11 cellular contexts compared by ENCODE assay signal in the genomic region with DNA sequence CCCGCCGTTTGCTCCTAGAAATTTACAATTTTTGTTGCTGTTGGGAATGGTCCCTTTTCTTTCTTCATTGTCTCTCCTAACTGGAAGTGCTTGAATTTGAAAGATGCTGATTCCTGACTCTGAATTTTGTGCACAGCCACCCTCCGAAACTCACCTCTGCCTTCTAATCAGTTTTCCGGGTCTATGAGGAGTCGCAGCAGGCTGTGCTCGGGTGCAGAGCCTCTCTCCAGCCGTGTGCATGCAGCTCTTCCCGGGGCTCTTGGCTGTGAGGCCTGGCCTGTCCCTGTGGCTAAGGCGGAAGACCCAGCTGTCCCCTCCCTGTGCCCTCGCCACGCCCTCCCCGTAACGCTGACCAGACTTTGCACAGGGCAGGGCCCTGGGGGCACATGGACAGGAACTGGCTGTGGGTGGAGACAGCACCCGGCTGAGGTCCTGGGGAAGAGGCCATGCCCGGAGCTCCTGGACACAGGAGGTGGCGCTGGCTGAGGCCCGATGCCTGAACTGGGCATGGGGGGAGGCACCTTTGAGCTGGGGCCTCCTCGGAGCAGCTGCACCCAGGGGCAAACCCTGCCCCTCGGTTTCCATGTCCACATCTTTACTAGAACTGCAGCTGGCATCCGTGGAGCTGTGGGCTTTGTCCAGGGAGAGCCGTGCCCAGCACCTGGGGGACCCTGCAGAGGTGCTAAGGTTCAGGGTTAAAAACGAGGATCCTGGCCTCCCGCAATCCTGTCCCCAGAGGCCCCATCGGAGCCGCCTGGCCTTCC. TPM values are rescaled to one million over a fixed set of nuclear protein-coding genes. Genes with fewer than 3 reads are reported as not detected.
A peak's percentile ranks its signal among the peaks of the same experiment; 100 is the strongest.
DNase-seq lines count a peak whose midpoint lies in the region; ATAC-seq, FAIRE-seq and TF ChIP-seq lines count a peak whose summit lies in the region.
"Had no signal": no experiment of that assay in that cellular context is flagged by ENCODE, and none has a peak within 500 bp of the region (broad histone marks: within the 10 kb centered on the region; RNA-seq: fewer than 3 reads in every experiment).

No MANE protein-coding gene starts in this region.

- peak overlapping the region; percentile 98 for H3K4me2 ChIP-seq in HepG2 (ENCODE audit: low read depth, low read length)

- no peaks in the 10 kb centered on the region for H3K9me3 ChIP-seq in HepG2 (ENCODE audit: low read length)

- intact Hi-C loops in HepG2 (cut with micrococcal nuclease; ENCODE audit: unreplicated experiment): loop anchor here (1.0 kb wide), 1 partner anchor 32 kb away; no protein-coding TSS in a partner anchor

- no peak overlapping the region for H2AFZ ChIP-seq in HepG2 (ENCODE audit: low read length)

- no peaks in the 10 kb centered on the region for H3K9me3 Mint-ChIP-seq in activated T-cell treated with anti-CD3 and anti-CD28 coated beads, Interleukin-2, amount 50 U/mL, for 4 hours
- peaks cover 2% of the 10 kb centered on the region for H3K9me3 Mint-ChIP-seq in stimulated activated memory B cell treated with anti-CD40 and anti-IgM and Interleukin-4, amounts not matched to agents 10 μg/mL and 1 μg/mL and 100 μg/mL, for 72 hours

- ATAC-seq in activated T-cell treated with anti-CD3 and anti-CD28 coated beads, Interleukin-2, amount 50 U/mL, for 4 hours: no peak
- ATAC-seq in HepG2: peak; percentile 90
- ATAC-seq in stimulated activated memory B cell treated with anti-CD40 and anti-IgM and Interleukin-4, amounts not matched to agents 10 μg/mL and 1 μg/mL and 100 μg/mL, for 72 hours: no peak
- no peak for ATAC-seq in GM19324 (IDR thresholded peaks at IDR 0.05; ENCODE audit: low FRiP score, unreplicated experiment)

- no peak; a peak in 1 of 4 replicates for TF ChIP-seq EP300 in HepG2 (IDR thresholded peaks at IDR 0.05; ENCODE audit: low read depth in 2 of 2, low read length in 2 of 2)
- TF ChIP-seq EP300 in HepG2 (CRISPR knock-in tag; IDR thresholded peaks at IDR 0.05; ENCODE audit: borderline replicate concordance): peak; percentile 65; the same call in 1 of the 2 replicates

- peak overlapping the region; percentile 51 to 76 (median 70) for H3K4me3 ChIP-seq in HepG2 (replicated peaks in 1 of 3; ENCODE audit: insufficient read depth in 1 of 3, low read depth in 2 of 3, low read length in 3 of 3)

- H3K79me2 ChIP-seq in HepG2 (ENCODE audit: insufficient read depth, low read length): peaks cover 2% of the 10 kb centered on the region

- peak overlapping the region; percentile 74 for H3K27ac ChIP-seq in HepG2 (ENCODE audit: extremely low read length, insufficient read depth, low read length)

- POLR2A ChIA-PET in HepG2 (lab: Yijun Ruan, JAX): interaction anchor here (0.6 to 5.3 kb wide), 19 partner anchors 8 to 212 kb away, joined by 3 to 95 read pairs (median 4); a partner anchor contains a TSS

- peak; percentile 46 for TF ChIP-seq RAD21 in HepG2 (CRISPR knock-in tag; IDR thresholded peaks at IDR 0.05)

- TF ChIP-seq CTCF in HepG2 (CRISPR knock-in tag; IDR thresholded peaks at IDR 0.05): peak; percentile 59

- in situ Hi-C loops in HepG2 (cut with HindIII; ENCODE audit: extremely low pct_ligation_motif_present, low pct_unique_long_range_greater_than_20kb): loop anchor here (5.0 kb wide), 1 partner anchor 33 kb away; a partner anchor contains a TSS

- no peak overlapping the region for H3K4me3 Mint-ChIP-seq in activated T-cell treated with anti-CD3 and anti-CD28 coated beads, Interleukin-2, amount 50 U/mL, for 4 hours
- H3K4me3 Mint-ChIP-seq in stimulated activated memory B cell treated with anti-CD40 and anti-IgM and Interleukin-4, amounts not matched to agents 10 μg/mL and 1 μg/mL and 100 μg/mL, for 72 hours: no peak overlapping the region

- H3K36me3 Mint-ChIP-seq in activated T-cell treated with anti-CD3 and anti-CD28 coated beads, Interleukin-2, amount 50 U/mL, for 4 hours (ENCODE audit: insufficient read depth): no peaks in the 10 kb centered on the region
- peaks cover 36% of the 10 kb centered on the region for H3K36me3 Mint-ChIP-seq in stimulated activated memory B cell treated with anti-CD40 and anti-IgM and Interleukin-4, amounts not matched to agents 10 μg/mL and 1 μg/mL and 100 μg/mL, for 72 hours

- H3K27me3 Mint-ChIP-seq in activated T-cell treated with anti-CD3 and anti-CD28 coated beads, Interleukin-2, amount 50 U/mL, for 4 hours (ENCODE audit: low read depth): no peaks in the 10 kb centered on the region
- no peaks in the 10 kb centered on the region for H3K27me3 Mint-ChIP-seq in stimulated activated memory B cell treated with anti-CD40 and anti-IgM and Interleukin-4, amounts not matched to agents 10 μg/mL and 1 μg/mL and 100 μg/mL, for 72 hours

- TSS peak; percentile 83 for BruUV-seq in HepG2 (replicated peaks; lab: Mats Ljungman, UMichigan)

- 0% methylated on average over 8 of the region's 25 CpGs for WGBS in HepG2 (ENCODE audit: low lambda C conversion rate)

- FAIRE-seq in HepG2 (lab: Jason Lieb, UNC): peak; percentile 89

- no peaks in the 10 kb centered on the region; a peak in 1 of 5 replicates for H3K36me3 ChIP-seq in HepG2 (replicated peaks in 1 of 2; ENCODE audit: control insufficient read depth in 1 of 2, insufficient read depth in 2 of 2, low read length in 2 of 2)

- CTCF ChIA-PET in HepG2 (lab: Yijun Ruan, JAX; ENCODE audit: low intra/inter-chr PET ratio, low total read pairs): no interaction called here

- peak in 1 of 2 experiments; percentile 92; a peak in 2 of 4 replicates for TF ChIP-seq POLR2A in HepG2 (IDR thresholded peaks at IDR 0.05; ENCODE audit: insufficient read depth in 1 of 2, low read depth in 2 of 2, low read length in 2 of 2)

- H3K27me3 ChIP-seq in HepG2 (ENCODE audit: control insufficient read depth in 1 of 2, insufficient read depth in 2 of 2, low read length in 2 of 2): no peaks in the 10 kb centered on the region

- H3K4me1 Mint-ChIP-seq in activated T-cell treated with anti-CD3 and anti-CD28 coated beads, Interleukin-2, amount 50 U/mL, for 4 hours (ENCODE audit: low read depth): peaks cover 46% of the 10 kb centered on the region
- H3K4me1 Mint-ChIP-seq in stimulated activated memory B cell treated with anti-CD40 and anti-IgM and Interleukin-4, amounts not matched to agents 10 μg/mL and 1 μg/mL and 100 μg/mL, for 72 hours: peaks cover 54% of the 10 kb centered on the region

- peaks cover 45% of the 10 kb centered on the region for H3K4me1 ChIP-seq in HepG2 (ENCODE audit: insufficient read depth, low read length)

- H4K20me1 ChIP-seq in HepG2 (ENCODE audit: insufficient read depth, low read length): no peaks in the 10 kb centered on the region

- peak overlapping the region; percentile 79 for H3K9ac ChIP-seq in HepG2 (ENCODE audit: insufficient read depth, low read depth, low read length)

- peak; percentile 1 for DNase-seq in activated CD4-positive, alpha-beta T cell treated with anti-CD3 and anti-CD28 coated beads for 48 hours
- no peak for DNase-seq in activated CD4-positive, alpha-beta T cell treated with anti-CD3 and anti-CD28 coated beads, Interleukin-2, amount 50 U/mL, for 48 hours
- DNase-seq in activated T-cell treated with anti-CD3 and anti-CD28 coated beads, Interleukin-2, amount 50 U/mL, for 4 hours: peak; percentile 3
- DNase-seq in HepG2 (ENCODE audit: low spot score): peak; percentile 87
- no peak for DNase-seq in DMS53 treated with DMSO at 0.1 percent for 48 hours (lab: John Stamatoyannopoulos, UW; ENCODE audit: unreplicated experiment)
- no peak for DNase-seq in GM03348 (ENCODE audit: low spot score)
- DNase-seq: ACHN, activated gamma-delta T cell treated with Interleukin-2 at 50 U/mL for 16 hours, retina had no signal

- peak overlapping the region; percentile 57 for H3K27ac Mint-ChIP-seq in stimulated activated memory B cell treated with anti-CD40 and anti-IgM and Interleukin-4, amounts not matched to agents 10 μg/mL and 1 μg/mL and 100 μg/mL, for 72 hours

RNA-seq across cellular contexts. Expression of a gene that starts 32.6 kb away (rescaled TPM):
- 1 to 10 TPM; 1.4 to 2.1 (median 2.1) TPM for total RNA-seq in activated T-cell treated with anti-CD3 and anti-CD28 coated beads, Interleukin-2, amount 50 U/mL, for 4 hours
- total RNA-seq in HepG2 (2016; rRNA removed; fragmentation: Illumina TruSeq; extraction: Trizol): 12.5 and 17.4 TPM in 2 replicates
- 4.7 and 5.3 TPM in 2 replicates for total RNA-seq in HepG2 (2016; cell fraction: cytosol; rRNA removed; fragmentation: Illumina TruSeq; extraction: Trizol; ENCODE audit: low read depth)
- 13.2 and 25.5 TPM in 2 replicates for total RNA-seq in HepG2 (2016; cell fraction: insoluble cytoplasmic fraction; rRNA removed; fragmentation: Illumina TruSeq; extraction: Trizol)
- total RNA-seq in HepG2 (2016; cell fraction: membrane; rRNA removed; fragmentation: Illumina TruSeq; extraction: Trizol): 9.4 and 9.5 TPM in 2 replicates
- 15.0 and 17.4 TPM in 2 replicates for total RNA-seq in HepG2 (2016; cell fraction: nucleus; rRNA removed; fragmentation: Illumina TruSeq; extraction: Trizol)
- 55.2 and 80.8 TPM in 2 replicates for polyA plus RNA-seq in HepG2 (2011; rRNA removed)
- 34.7 and 69.3 TPM in 2 replicates for polyA plus RNA-seq in HepG2 (2011; cell fraction: cytosol; rRNA removed)
- 320 and 335 TPM in 2 replicates for polyA plus RNA-seq in HepG2 (2011; cell fraction: nucleus; rRNA removed)
- polyA plus RNA-seq in HepG2 (2012): 21.8 and 46.8 TPM in 2 replicates
- 3.7 and 4.9 TPM in 2 replicates for polyA plus RNA-seq in HepG2 (2016; cell fraction: cytosol; fragmentation: Illumina TruSeq; extraction: Trizol; ENCODE audit: low read depth)
- 12.3 and 15.6 TPM in 2 replicates for polyA plus RNA-seq in HepG2 (2016; cell fraction: insoluble cytoplasmic fraction; fragmentation: Illumina TruSeq; extraction: Trizol; ENCODE audit: low read depth)
- 8.6 and 9.0 TPM in 2 replicates for polyA plus RNA-seq in HepG2 (2016; cell fraction: membrane; fragmentation: Illumina TruSeq; extraction: Trizol; ENCODE audit: low read depth)
- 34.9 and 43.2 TPM in 2 replicates for polyA plus RNA-seq in HepG2 (2016; cell fraction: nucleus; fragmentation: Illumina TruSeq; extraction: Trizol; ENCODE audit: insufficient read depth, low read depth)
- 0.65 and 46.4 TPM in 2 replicates for polyA minus RNA-seq in HepG2 (2011; rRNA and poly(A)+ RNA removed; ENCODE audit: low replicate concordance)
- 20.2 and 29.8 TPM in 2 replicates for polyA minus RNA-seq in HepG2 (2011; cell fraction: cytosol; rRNA and poly(A)+ RNA removed)
- polyA minus RNA-seq in HepG2 (2011; cell fraction: nucleus; rRNA and poly(A)+ RNA removed): 33.9 and 38.4 TPM in 2 replicates

RNA-seq across cellular contexts. Expression of a gene that starts 43.9 kb away (rescaled TPM):
- 100 to 1,000 TPM; 166 to 186 (median 177) TPM for total RNA-seq in activated T-cell treated with anti-CD3 and anti-CD28 coated beads, Interleukin-2, amount 50 U/mL, for 4 hours
- total RNA-seq in HepG2 (2016; rRNA removed; fragmentation: Illumina TruSeq; extraction: Trizol): 106 and 112 TPM in 2 replicates
- total RNA-seq in HepG2 (2016; cell fraction: cytosol; rRNA removed; fragmentation: Illumina TruSeq; extraction: Trizol; ENCODE audit: low read depth): 119 TPM in 2 replicates
- 83.8 and 121 TPM in 2 replicates for total RNA-seq in HepG2 (2016; cell fraction: insoluble cytoplasmic fraction; rRNA removed; fragmentation: Illumina TruSeq; extraction: Trizol)
- total RNA-seq in HepG2 (2016; cell fraction: membrane; rRNA removed; fragmentation: Illumina TruSeq; extraction: Trizol): 133 and 173 TPM in 2 replicates
- 51.5 and 60.9 TPM in 2 replicates for total RNA-seq in HepG2 (2016; cell fraction: nucleus; rRNA removed; fragmentation: Illumina TruSeq; extraction: Trizol)
- 78.5 and 123 TPM in 2 replicates for polyA plus RNA-seq in HepG2 (2011; rRNA removed)
- 87.2 and 182 TPM in 2 replicates for polyA plus RNA-seq in HepG2 (2011; cell fraction: cytosol; rRNA removed)
- polyA plus RNA-seq in HepG2 (2011; cell fraction: nucleus; rRNA removed): 489 and 636 TPM in 2 replicates
- polyA plus RNA-seq in HepG2 (2012): 69.0 and 92.6 TPM in 2 replicates
- polyA plus RNA-seq in HepG2 (2016; cell fraction: cytosol; fragmentation: Illumina TruSeq; extraction: Trizol; ENCODE audit: low read depth): 49.5 and 64.7 TPM in 2 replicates
- polyA plus RNA-seq in HepG2 (2016; cell fraction: insoluble cytoplasmic fraction; fragmentation: Illumina TruSeq; extraction: Trizol; ENCODE audit: low read depth): 101 and 112 TPM in 2 replicates
- 103 and 116 TPM in 2 replicates for polyA plus RNA-seq in HepG2 (2016; cell fraction: membrane; fragmentation: Illumina TruSeq; extraction: Trizol; ENCODE audit: low read depth)
- 152 and 155 TPM in 2 replicates for polyA plus RNA-seq in HepG2 (2016; cell fraction: nucleus; fragmentation: Illumina TruSeq; extraction: Trizol; ENCODE audit: insufficient read depth, low read depth)
- polyA minus RNA-seq in HepG2 (2011; rRNA and poly(A)+ RNA removed; ENCODE audit: low replicate concordance): 136 and 350 TPM in 2 replicates
- polyA minus RNA-seq in HepG2 (2011; cell fraction: cytosol; rRNA and poly(A)+ RNA removed): 85.1 and 100 TPM in 2 replicates
- polyA minus RNA-seq in HepG2 (2011; cell fraction: nucleus; rRNA and poly(A)+ RNA removed): 47.7 and 48.4 TPM in 2 replicates

Comparison
In these comparisons a context has a peak if more than half of its experiments do, and no peak if none do; other contexts are left out.
1. DNase-seq: peak in activated CD4-positive, alpha-beta T cell treated with anti-CD3 and anti-CD28 coated beads for 48 hours (single experiment), activated T-cell treated with anti-CD3 and anti-CD28 coated beads, Interleukin-2, amount 50 U/mL, for 4 hours (single experiment) and HepG2 (single experiment); none in activated CD4-positive, alpha-beta T cell treated with anti-CD3 and anti-CD28 coated beads, Interleukin-2, amount 50 U/mL, for 48 hours (0 of 2), DMS53 treated with DMSO at 0.1 percent for 48 hours (single experiment) and GM03348 (single experiment).